ENCODE assay signal across 21 cellular contexts in the genomic region with DNA sequence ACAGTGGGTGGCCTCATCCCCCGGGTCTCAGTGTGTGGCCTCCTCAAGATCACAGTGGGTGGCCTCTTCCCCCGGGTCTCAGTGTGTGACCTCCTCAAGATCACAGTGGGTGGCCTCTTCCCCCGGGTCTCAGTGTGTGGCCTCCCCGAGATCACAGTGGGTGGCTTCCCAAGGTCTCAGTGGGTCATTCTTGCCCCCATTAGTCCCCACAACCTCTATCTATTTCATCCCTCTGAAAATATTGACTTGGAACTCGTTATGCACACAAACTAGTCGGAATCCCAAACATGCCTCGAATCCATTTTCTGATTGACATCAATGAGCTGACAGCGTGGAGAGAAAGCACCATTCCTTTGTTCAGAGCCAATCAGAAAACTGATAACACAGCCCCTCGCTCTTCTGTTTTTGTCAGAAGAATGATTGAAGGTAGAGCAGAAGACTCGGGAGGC. TPM values are rescaled to one million over a fixed set of nuclear protein-coding genes. Genes with fewer than 3 reads are reported as not detected.
DNase-seq lines count a peak whose midpoint lies in the region; ATAC-seq and TF ChIP-seq lines count a peak whose summit lies in the region.
"Had no signal": no experiment of that assay in that cellular context is flagged by ENCODE, and none has a peak within 500 bp of the region (broad histone marks: within the 10 kb centered on the region; RNA-seq: fewer than 3 reads in every experiment).

No MANE protein-coding gene starts in this region.

- TF ChIP-seq EP300 in Ishikawa (IDR thresholded peaks at IDR 0.05; ENCODE audit: borderline replicate concordance), result peak; percentile 82

- no peak overlapping the region for H3K9ac ChIP-seq in neural progenitor cell
- H3K9ac ChIP-seq: KMS-11 had no signal

- H3K9me3 ChIP-seq in neural progenitor cell (ENCODE audit: low read depth) (no peaks in the 10 kb centered on the region), tibial artery (no peaks in the 10 kb centered on the region)

- H3K4me2 ChIP-seq in neural progenitor cell, result no peak overlapping the region
- H3K4me2 ChIP-seq: KMS-11 had no signal

- TF ChIP-seq CTCF in chondrocyte (IDR thresholded peaks at IDR 0.05) (no peak), neural progenitor cell (IDR thresholded peaks at IDR 0.05) (no peak), tibial artery (IDR thresholded peaks at IDR 0.05) (no peak)

- H4K20me1 ChIP-seq in neural progenitor cell (ENCODE audit: low read depth), result no peaks in the 10 kb centered on the region

- intact Hi-C loops in tibial artery (cut with DNase I; ENCODE audit: low total_unique reads), result no loop called here
- intact Hi-C loops in Right ventricle myocardium superior (cut with DNase I), result no loop called here

- TF ChIP-seq RAD21 in Ishikawa (IDR thresholded peaks at IDR 0.05; ENCODE audit: low read depth), result no peak

- ATAC-seq in Right ventricle myocardium superior (ENCODE audit: poor library complexity), result no peak
- ATAC-seq: Panc1 had no signal

- H3K27ac ChIP-seq in neural progenitor cell, result no peak overlapping the region
- H3K27ac ChIP-seq in tibial artery, result peak overlapping the region; percentile 5 to 64

- H3K27ac Mint-ChIP-seq in chondrocyte (ENCODE audit: unreplicated experiment) (peak overlapping the region; percentile 80), neural progenitor cell (peak overlapping the region; percentile 74)
- H3K27ac Mint-ChIP-seq: CD4-positive, alpha-beta T cell; HFFc6 had no signal

- no peaks in the 10 kb centered on the region for H3K79me2 ChIP-seq in neural progenitor cell (ENCODE audit: low read depth)

- H3K36me3 Mint-ChIP-seq in chondrocyte (ENCODE audit: low read depth) (peaks cover 2% of the 10 kb centered on the region), neural progenitor cell (no peaks in the 10 kb centered on the region)

- H3K27me3 Mint-ChIP-seq in chondrocyte (ENCODE audit: low read depth), result peaks cover 5% of the 10 kb centered on the region
- peaks cover 12% of the 10 kb centered on the region for H3K27me3 Mint-ChIP-seq in neural progenitor cell (ENCODE audit: insufficient read depth, low read depth)

- no peaks in the 10 kb centered on the region for H3K4me1 ChIP-seq in neural progenitor cell
- peaks cover 6 to 57% (median 34%) of the 10 kb centered on the region in 4 donors for H3K4me1 ChIP-seq in tibial artery

- DNase-seq in chondrocyte (ENCODE audit: low spot score) (no peak), neural progenitor cell (ENCODE audit: low spot score) (no peak), tibial artery (no peak), Right ventricle myocardium superior (no peak), DMS53 (lab: John Stamatoyannopoulos, UW) (no peak), DMS53 treated with DMSO at 0.1 percent for 48 hours (lab: John Stamatoyannopoulos, UW; ENCODE audit: unreplicated experiment) (no peak)
- DNase-seq: CD4-positive, alpha-beta T cell; COR-L47; DMS 273 treated with DMSO at 0.1 percent for 48 hours; GF-D8; HFFc6; NCI-H1105; NCI-H146; NCI-H2029; NCI-H226; NCI-H510A treated with DMSO at 0.1 percent for 48 hours; NCI-H748 treated with DMSO at 0.1 percent for 48 hours; NK-92 treated with Interleukin-12 subunit alpha and Interleukin-12 subunit beta, amount 100 ng/mL, for 24 hours had no signal

- no peak overlapping the region for H2AFZ ChIP-seq in neural progenitor cell (replicated peaks)

- H3K9me3 Mint-ChIP-seq in chondrocyte (ENCODE audit: low read depth) (peaks cover 8% of the 10 kb centered on the region), neural progenitor cell (peaks cover 8% of the 10 kb centered on the region)
- H3K9me3 Mint-ChIP-seq: CD4-positive, alpha-beta T cell; HFFc6 had no signal

- H3F3A ChIP-seq in neural progenitor cell (ENCODE audit: low read depth), result no peaks in the 10 kb centered on the region

- no peaks in the 10 kb centered on the region for H3K36me3 ChIP-seq in neural progenitor cell
- H3K36me3 ChIP-seq in tibial artery, result no peaks in the 10 kb centered on the region

- H3K4me1 Mint-ChIP-seq in chondrocyte (ENCODE audit: low read depth) (peaks cover 59% of the 10 kb centered on the region), neural progenitor cell (peaks cover 56% of the 10 kb centered on the region)

- no peaks in the 10 kb centered on the region for H3K27me3 ChIP-seq in neural progenitor cell
- no peaks in the 10 kb centered on the region for H3K27me3 ChIP-seq in tibial artery

- H3K4me3 Mint-ChIP-seq in chondrocyte (ENCODE audit: unreplicated experiment) (no peak overlapping the region), neural progenitor cell (peak overlapping the region; percentile 54)
- H3K4me3 Mint-ChIP-seq: CD4-positive, alpha-beta T cell; HFFc6 had no signal

- H3K4me3 ChIP-seq in neural progenitor cell (no peak overlapping the region), tibial artery (no peak overlapping the region)

TF ChIP-seq in Ishikawa, 13 proteins besides CTCF, POLR2A, EP300 and RAD21:
- TF ChIP-seq MAX (IDR thresholded peaks at IDR 0.05), result no peak
- TF ChIP-seq TAF1 (IDR thresholded peaks at IDR 0.05; ENCODE audit: low read depth), result no peak
- TF ChIP-seq, protein P1, sequence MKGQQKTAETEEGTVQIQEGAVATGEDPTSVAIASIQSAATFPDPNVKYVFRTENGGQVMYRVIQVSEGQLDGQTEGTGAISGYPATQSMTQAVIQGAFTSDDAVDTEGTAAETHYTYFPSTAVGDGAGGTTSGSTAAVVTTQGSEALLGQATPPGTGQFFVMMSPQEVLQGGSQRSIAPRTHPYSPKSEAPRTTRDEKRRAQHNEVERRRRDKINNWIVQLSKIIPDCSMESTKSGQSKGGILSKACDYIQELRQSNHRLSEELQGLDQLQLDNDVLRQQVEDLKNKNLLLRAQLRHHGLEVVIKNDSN (IDR thresholded peaks at IDR 0.05), result no peak
- peak; percentile 68; the same call in 1 of the 2 replicates for TF ChIP-seq TCF12 (IDR thresholded peaks at IDR 0.05; ENCODE audit: low read depth)
- peak; percentile 54 for TF ChIP-seq TEAD4 (IDR thresholded peaks at IDR 0.05)
- no peak for TF ChIP-seq CREB1 (IDR thresholded peaks at IDR 0.05; ENCODE audit: low read depth)
- TF ChIP-seq, protein P2, sequence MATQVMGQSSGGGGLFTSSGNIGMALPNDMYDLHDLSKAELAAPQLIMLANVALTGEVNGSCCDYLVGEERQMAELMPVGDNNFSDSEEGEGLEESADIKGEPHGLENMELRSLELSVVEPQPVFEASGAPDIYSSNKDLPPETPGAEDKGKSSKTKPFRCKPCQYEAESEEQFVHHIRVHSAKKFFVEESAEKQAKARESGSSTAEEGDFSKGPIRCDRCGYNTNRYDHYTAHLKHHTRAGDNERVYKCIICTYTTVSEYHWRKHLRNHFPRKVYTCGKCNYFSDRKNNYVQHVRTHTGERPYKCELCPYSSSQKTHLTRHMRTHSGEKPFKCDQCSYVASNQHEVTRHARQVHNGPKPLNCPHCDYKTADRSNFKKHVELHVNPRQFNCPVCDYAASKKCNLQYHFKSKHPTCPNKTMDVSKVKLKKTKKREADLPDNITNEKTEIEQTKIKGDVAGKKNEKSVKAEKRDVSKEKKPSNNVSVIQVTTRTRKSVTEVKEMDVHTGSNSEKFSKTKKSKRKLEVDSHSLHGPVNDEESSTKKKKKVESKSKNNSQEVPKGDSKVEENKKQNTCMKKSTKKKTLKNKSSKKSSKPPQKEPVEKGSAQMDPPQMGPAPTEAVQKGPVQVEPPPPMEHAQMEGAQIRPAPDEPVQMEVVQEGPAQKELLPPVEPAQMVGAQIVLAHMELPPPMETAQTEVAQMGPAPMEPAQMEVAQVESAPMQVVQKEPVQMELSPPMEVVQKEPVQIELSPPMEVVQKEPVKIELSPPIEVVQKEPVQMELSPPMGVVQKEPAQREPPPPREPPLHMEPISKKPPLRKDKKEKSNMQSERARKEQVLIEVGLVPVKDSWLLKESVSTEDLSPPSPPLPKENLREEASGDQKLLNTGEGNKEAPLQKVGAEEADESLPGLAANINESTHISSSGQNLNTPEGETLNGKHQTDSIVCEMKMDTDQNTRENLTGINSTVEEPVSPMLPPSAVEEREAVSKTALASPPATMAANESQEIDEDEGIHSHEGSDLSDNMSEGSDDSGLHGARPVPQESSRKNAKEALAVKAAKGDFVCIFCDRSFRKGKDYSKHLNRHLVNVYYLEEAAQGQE (IDR thresholded peaks at IDR 0.05; ENCODE audit: low read depth), result no peak
- peak; percentile 50; the same call in 1 of the 2 replicates for TF ChIP-seq FOXM1 (IDR thresholded peaks at IDR 0.05; ENCODE audit: borderline replicate concordance, low read depth)
- TF ChIP-seq YY1 (IDR thresholded peaks at IDR 0.05; ENCODE audit: low read depth), result no peak
- no peak for TF ChIP-seq EGR1 (IDR thresholded peaks at IDR 0.05)
- TF ChIP-seq ZBTB7A (IDR thresholded peaks at IDR 0.05; ENCODE audit: low read depth), result no peak
- no peak for TF ChIP-seq NFIC (IDR thresholded peaks at IDR 0.05)

RNA-seq across cellular contexts. Expression of gene SSUH2, which starts 10.8 kb away (rescaled TPM):
- 0.31 TPM in 1 of 3 replicates, not detected in the others for total RNA-seq in chondrocyte
- total RNA-seq in neural progenitor cell (ENCODE audit: low replicate concordance), result 0.22 and 0.37 TPM in 2 replicates
- total RNA-seq in Right ventricle myocardium superior, result 1.00 TPM
- total RNA-seq: CD4-positive, alpha-beta T cell had no signal
